Comparison of ENCODE assay signal across 27 cellular contexts in the genomic region with DNA sequence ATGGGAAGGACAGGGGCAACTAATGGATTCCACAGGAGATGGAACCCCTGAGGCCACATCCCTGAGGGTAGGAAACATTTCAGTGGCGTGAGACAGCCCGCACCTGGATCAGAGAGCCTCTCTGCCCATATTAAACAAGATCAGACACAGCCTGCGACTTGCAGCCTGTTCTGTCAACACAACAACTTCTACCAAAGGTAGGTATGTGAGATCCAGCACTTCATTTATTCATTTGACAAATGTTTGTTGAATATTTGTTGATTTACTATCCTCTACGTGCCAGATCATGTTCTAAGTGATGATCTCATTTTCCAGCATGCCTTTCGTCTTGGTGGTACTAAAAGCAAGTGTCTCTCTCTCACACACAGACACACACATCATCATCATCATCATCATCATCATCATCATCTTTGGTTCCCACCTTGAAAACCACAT. TPM values are rescaled to one million over a fixed set of nuclear protein-coding genes. Genes with fewer than 3 reads are reported as not detected.
DNase-seq lines count a peak whose midpoint lies in the region; ATAC-seq and TF ChIP-seq lines count a peak whose summit lies in the region.
"Had no signal": no experiment of that assay in that cellular context is flagged by ENCODE, and none has a peak within 500 bp of the region (broad histone marks: within the 10 kb centered on the region; RNA-seq: fewer than 3 reads in every experiment).

No MANE protein-coding gene starts in this region.

- H4K20me1 ChIP-seq in IMR-90 (ENCODE audit: insufficient read depth, low read length): no peaks in the 10 kb centered on the region

- in situ Hi-C loops in IMR-90 (cut with MboI; ENCODE audit: low sequenced_read_pairs): loop anchor here (5.0 kb wide), 2 partner anchors 41 to 44 kb away; no protein-coding TSS in a partner anchor

- no TSS peak for BruUV-seq in IMR-90 (replicated peaks; lab: Mats Ljungman, UMichigan)

- peak overlapping the region; percentile 79 for H4K5ac ChIP-seq in IMR-90 (ENCODE audit: low read depth, low read length)

- H3K36me3 ChIP-seq in IMR-90 (ENCODE audit: control insufficient read depth, insufficient read depth, low read length): no peaks in the 10 kb centered on the region
- H3K36me3 ChIP-seq: upper lobe of right lung had no signal

- 0 out of 2 replicates have a peak overlapping the region, but pooled peaks have one; percentile 3 for H3K4me2 ChIP-seq in IMR-90 (ENCODE audit: low read depth, low read length)

- TF ChIP-seq CTCF in IMR-90 (conservative IDR thresholded peaks at IDR 0.05; ENCODE audit: low read depth, low read length) (no peak), progenitor cell of endocrine pancreas (IDR thresholded peaks at IDR 0.05; ENCODE audit: unreplicated experiment) (no peak)

- POLR2A ChIA-PET in IMR-90 (lab: Charles Lee; ENCODE audit: unreplicated experiment): no interaction called here

- H3K14ac ChIP-seq in IMR-90 (replicated peaks; ENCODE audit: low read depth, low read length): peak overlapping the region; percentile 90

- ATAC-seq in IMR-90 (ENCODE audit: low read depth): no peak
- ATAC-seq in esophagus mucosa: peak; percentile 10
- ATAC-seq in effector memory CD8-positive, alpha-beta T cell (replicated peaks): no peak
- ATAC-seq: natural killer cell; PC-3; stimulated activated effector memory CD8-positive, alpha-beta T cell treated with anti-CD3 and anti-CD28 coated beads, Interleukin-12 subunit alpha, Interleukin-12 subunit beta, amount 100 ng/mL, for 72 hours; upper lobe of right lung had no signal

- H3K27me3 ChIP-seq in IMR-90 (ENCODE audit: control insufficient read depth, insufficient read depth, low read length): no peaks in the 10 kb centered on the region
- H3K27me3 ChIP-seq: upper lobe of right lung had no signal

- peak overlapping the region; percentile 12; the same call in 1 of the 2 replicates for H3K27ac ChIP-seq in IMR-90 (ENCODE audit: insufficient read depth, low read length)
- H3K27ac ChIP-seq: upper lobe of right lung had no signal

- peaks cover 42% of the 10 kb centered on the region for H3K4me1 ChIP-seq in IMR-90 (ENCODE audit: control insufficient read depth, insufficient read depth, low read length)

- H2BK15ac ChIP-seq in IMR-90 (ENCODE audit: low read depth, low read length): peak overlapping the region; percentile 72; the same call in 2 of the 3 replicates

- no peak overlapping the region for H3K4me3 ChIP-seq in IMR-90 (ENCODE audit: insufficient read depth, low read depth, low read length)
- H3K4me3 ChIP-seq: upper lobe of right lung had no signal

- H3K23ac ChIP-seq in IMR-90 (ENCODE audit: low read depth, low read length): peak overlapping the region; percentile 18; the same call in 1 of the 2 replicates

- dilution Hi-C loops in IMR-90 (cut with HindIII; ENCODE audit: low sequenced_read_pairs, unreplicated experiment): no loop called here

- no peak for TF ChIP-seq POLR2A in IMR-90 (IDR thresholded peaks at IDR 0.05; ENCODE audit: low read depth, low read length)

- peak overlapping the region; percentile 90 for H2BK20ac ChIP-seq in IMR-90 (ENCODE audit: low read depth, low read length)

- H3K4me1 Mint-ChIP-seq in progenitor cell of endocrine pancreas (ENCODE audit: low read depth): peaks cover 56% of the 10 kb centered on the region
- H3K4me1 Mint-ChIP-seq in effector memory CD8-positive, alpha-beta T cell (ENCODE audit: low read depth in 2 of 2): peaks cover 11 to 16% of the 10 kb centered on the region in 2 donors
- H3K4me1 Mint-ChIP-seq: activated naive CD4-positive, alpha-beta T cell treated with anti-CD3 and anti-CD28 coated beads, Interleukin-2, amount 50 U/mL, for 24 hours had no signal

- H3K9ac ChIP-seq in IMR-90 (ENCODE audit: low read depth, low read length): no peak overlapping the region

- H3K56ac ChIP-seq in IMR-90 (ENCODE audit: extremely low read depth, insufficient read depth, low read length): no peak overlapping the region

- H2AFZ ChIP-seq in IMR-90 (replicated peaks; ENCODE audit: low read length, poor library complexity): peak overlapping the region; percentile 29

- H3K79me1 ChIP-seq in IMR-90 (ENCODE audit: low read depth in 1 of 2, low read length in 2 of 2): peaks cover 5 to 25% of the 10 kb centered on the region in 2 experiments; a peak in 3 of 4 replicates

- peak overlapping the region; percentile 79 for H2BK120ac ChIP-seq in IMR-90 (ENCODE audit: low read depth, low read length)

- H3K27ac Mint-ChIP-seq in progenitor cell of endocrine pancreas: peak overlapping the region; percentile 90
- H3K27ac Mint-ChIP-seq in effector memory CD8-positive, alpha-beta T cell: no peak overlapping the region
- H3K27ac Mint-ChIP-seq: activated naive CD4-positive, alpha-beta T cell treated with anti-CD3 and anti-CD28 coated beads, Interleukin-2, amount 50 U/mL, for 24 hours; activated T-helper 2 cell treated with anti-CD3 and anti-CD28 coated beads, Interferon-gamma antibody, Interleukin-2, Interleukin-4, amounts not matched to agents 10 μg/mL and 5 μg/mL and 100 μg/mL, durations not matched to agents 14 hours and 24 hours and 36 hours; CD4-positive, CD25-positive, alpha-beta regulatory T cell; natural killer cell had no signal

- H3K18ac ChIP-seq in IMR-90 (ENCODE audit: low read depth, low read length): peak overlapping the region; percentile 40; the same call in 1 of the 2 replicates

- no peaks in the 10 kb centered on the region for H3K27me3 Mint-ChIP-seq in progenitor cell of endocrine pancreas
- no peaks in the 10 kb centered on the region for H3K27me3 Mint-ChIP-seq in effector memory CD8-positive, alpha-beta T cell

- CTCF ChIA-PET in IMR-90 (lab: Yijun Ruan, JAX): no interaction called here

- H2BK5ac ChIP-seq in IMR-90 (ENCODE audit: low read depth, low read length, poor library complexity, severe bottlenecking): peak overlapping the region; percentile 96

- H4K91ac ChIP-seq in IMR-90 (ENCODE audit: insufficient read depth, low read depth, low read length): peak overlapping the region; percentile 68

- no peaks in the 10 kb centered on the region for H3K9me3 ChIP-seq in IMR-90 (ENCODE audit: control insufficient read depth, insufficient read depth, low read length)
- H3K9me3 ChIP-seq: upper lobe of right lung had no signal

- H3K4me3 Mint-ChIP-seq in progenitor cell of endocrine pancreas (ENCODE audit: low read depth): no peak overlapping the region
- no peak overlapping the region for H3K4me3 Mint-ChIP-seq in effector memory CD8-positive, alpha-beta T cell
- H3K4me3 Mint-ChIP-seq: activated naive CD4-positive, alpha-beta T cell treated with anti-CD3 and anti-CD28 coated beads, Interleukin-2, amount 50 U/mL, for 24 hours; CD4-positive, CD25-positive, alpha-beta regulatory T cell; natural killer cell; stimulated activated effector memory CD8-positive, alpha-beta T cell treated with anti-CD3 and anti-CD28 coated beads, Interleukin-12 subunit alpha, Interleukin-12 subunit beta, amount 100 ng/mL, for 72 hours had no signal

- peaks cover 26% of the 10 kb centered on the region for H3K9me1 ChIP-seq in IMR-90 (ENCODE audit: insufficient read depth, low read length)

- intact Hi-C loops in IMR-90 (cut with micrococcal nuclease): no loop called here

- H3K4ac ChIP-seq in IMR-90 (ENCODE audit: low read depth, low read length): peak overlapping the region; percentile 87

- peak overlapping the region; percentile 4 for H2AK9ac ChIP-seq in IMR-90 (replicated peaks; ENCODE audit: low read depth, low read length, poor library complexity)

- DNase-seq in EH (ENCODE audit: low read depth) (peak; percentile 40), IMR-90 (peak; percentile 65), progenitor cell of endocrine pancreas (ENCODE audit: low spot score, unreplicated experiment) (no peak), cerebellum (ENCODE audit: low spot score) (no peak)
- no peak for DNase-seq in effector memory CD8-positive, alpha-beta T cell
- DNase-seq in effector CD8-positive, alpha-beta T cell (lab: John Stamatoyannopoulos, UW): no peak
- DNase-seq: activated CD4-positive, alpha-beta T cell treated with anti-CD3 and anti-CD28 coated beads, Interleukin-2, amount 50 U/mL, for 4 hours; activated CD4-positive, CD25-positive, alpha-beta regulatory T cell; activated CD8-positive, alpha-beta memory T cell treated with anti-CD3 and anti-CD28 coated beads, Interleukin-2, amount 50 U/mL, for 4 hours; amygdala; caudate nucleus; CD4-positive, CD25-positive, alpha-beta regulatory T cell; islet precursor cell; natural killer cell; NCI-H1092 treated with DMSO at 0.1 percent for 48 hours; NCI-H1930; NCI-H526; NK-92 treated with Interleukin-12 subunit alpha and Interleukin-12 subunit beta, amount 100 ng/mL, for 24 hours; occipital lobe; PC-3; Right ventricle myocardium superior; stimulated activated CD4-positive, alpha-beta T cell treated with anti-CD3 and anti-CD28 coated beads, Interleukin-4, amount 100 ng/mL, for 24 hours; upper lobe of right lung had no signal

- WGBS in IMR-90 (ENCODE audit: extremely low coverage in 2 of 2, insufficient read length in 1 of 2), 2 experiments: 13% methylated on average over 2 of the region's 5 CpGs; no CpG with 5 or more reads in 1 of the 2 experiments

- H2AK5ac ChIP-seq in IMR-90 (ENCODE audit: low read depth, low read length): peak overlapping the region; percentile 79

- peak overlapping the region; percentile 31 to 86 for H4K8ac ChIP-seq in IMR-90 (ENCODE audit: low read depth in 2 of 2, low read length in 2 of 2)

- no peaks in the 10 kb centered on the region for H3K36me3 Mint-ChIP-seq in progenitor cell of endocrine pancreas (ENCODE audit: insufficient read depth)
- H3K36me3 Mint-ChIP-seq in effector memory CD8-positive, alpha-beta T cell (ENCODE audit: insufficient read depth): no peaks in the 10 kb centered on the region
- H3K36me3 Mint-ChIP-seq: activated naive CD4-positive, alpha-beta T cell treated with anti-CD3 and anti-CD28 coated beads, Interleukin-2, amount 50 U/mL, for 24 hours; CD4-positive, CD25-positive, alpha-beta regulatory T cell; natural killer cell; stimulated activated effector memory CD8-positive, alpha-beta T cell treated with anti-CD3 and anti-CD28 coated beads, Interleukin-12 subunit alpha, Interleukin-12 subunit beta, amount 100 ng/mL, for 72 hours had no signal

- no peak for TF ChIP-seq RAD21 in IMR-90 (IDR thresholded peaks at IDR 0.05; ENCODE audit: low read length)

- H3K9me3 Mint-ChIP-seq in progenitor cell of endocrine pancreas (ENCODE audit: low read depth): no peaks in the 10 kb centered on the region
- H3K9me3 Mint-ChIP-seq in effector memory CD8-positive, alpha-beta T cell: no peaks in the 10 kb centered on the region
- H3K9me3 Mint-ChIP-seq: activated naive CD4-positive, alpha-beta T cell treated with anti-CD3 and anti-CD28 coated beads, Interleukin-2, amount 50 U/mL, for 24 hours; activated T-helper 2 cell treated with anti-CD3 and anti-CD28 coated beads, Interferon-gamma antibody, Interleukin-2, Interleukin-4, amounts not matched to agents 10 μg/mL and 5 μg/mL and 100 μg/mL, durations not matched to agents 14 hours and 24 hours and 36 hours; natural killer cell; stimulated activated effector memory CD8-positive, alpha-beta T cell treated with anti-CD3 and anti-CD28 coated beads, Interleukin-12 subunit alpha, Interleukin-12 subunit beta, amount 100 ng/mL, for 72 hours had no signal

RNA-seq across cellular contexts. Expression of gene NT5E, which starts 43.2 kb away (rescaled TPM):
- total RNA-seq in IMR-90 (2012; rRNA removed) (280 and 281 TPM in 2 replicates), esophagus mucosa (4.1 TPM), progenitor cell of endocrine pancreas (31.9 and 38.2 TPM in 2 replicates), cerebellum (4.2 TPM)
- polyA plus RNA-seq in IMR-90 (2012; rRNA removed): 153 and 178 TPM in 2 replicates
- 55.3 and 126 TPM in 2 replicates for polyA plus RNA-seq in IMR-90 (2012; cell fraction: cytosol; rRNA removed)
- 66.2 and 102 TPM in 2 replicates for polyA plus RNA-seq in IMR-90 (2012; cell fraction: nucleus; rRNA removed; ENCODE audit: low replicate concordance)

Comparison
In these comparisons a context has a peak if more than half of its experiments do, and no peak if none do; other contexts are left out.
1. DNase-seq: peak in EH (single experiment) and IMR-90 (single experiment); none in progenitor cell of endocrine pancreas (single experiment), effector memory CD8-positive, alpha-beta T cell (0 of 3), effector CD8-positive, alpha-beta T cell (single experiment) and cerebellum (single experiment).